8 cellular contexts compared by ENCODE assay signal in the genomic region with DNA sequence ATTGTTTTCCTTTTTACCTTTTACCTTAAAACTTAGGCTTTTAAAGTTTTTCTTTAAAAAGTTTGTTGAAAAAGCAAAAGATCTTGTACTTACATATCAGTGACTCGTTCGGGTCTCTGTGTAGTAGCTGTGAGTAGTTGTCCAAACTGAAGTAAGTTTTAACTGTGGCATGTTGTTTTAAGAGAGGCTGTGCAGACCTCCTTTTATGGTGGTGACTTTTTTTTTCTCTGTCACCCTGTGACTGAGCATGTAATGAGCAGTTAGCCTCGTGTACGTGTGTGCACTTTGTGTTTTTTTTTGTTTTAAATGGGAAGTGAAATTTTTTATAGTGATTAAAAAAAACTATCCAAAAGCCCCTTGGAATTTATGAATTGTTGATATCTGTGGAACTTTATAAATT. TPM values are rescaled to one million over a fixed set of nuclear protein-coding genes. Genes with fewer than 3 reads are reported as not detected.
DNase-seq lines count a peak whose midpoint lies in the region; ATAC-seq and TF ChIP-seq lines count a peak whose summit lies in the region.

A gene with protein sequence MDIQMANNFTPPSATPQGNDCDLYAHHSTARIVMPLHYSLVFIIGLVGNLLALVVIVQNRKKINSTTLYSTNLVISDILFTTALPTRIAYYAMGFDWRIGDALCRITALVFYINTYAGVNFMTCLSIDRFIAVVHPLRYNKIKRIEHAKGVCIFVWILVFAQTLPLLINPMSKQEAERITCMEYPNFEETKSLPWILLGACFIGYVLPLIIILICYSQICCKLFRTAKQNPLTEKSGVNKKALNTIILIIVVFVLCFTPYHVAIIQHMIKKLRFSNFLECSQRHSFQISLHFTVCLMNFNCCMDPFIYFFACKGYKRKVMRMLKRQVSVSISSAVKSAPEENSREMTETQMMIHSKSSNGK (minus strand): TSS at position 153 of the 400 bp plus-strand sequence. CDS start 11,254 bp downstream, outside the sequence.

- TF ChIP-seq CTCF in omental fat pad (IDR thresholded peaks at IDR 0.05) = no peak

- no peaks in the 10 kb centered on the region for H3K27me3 ChIP-seq in MG63

- no peak within 1 kb of the TSS for H3K4me3 ChIP-seq in MG63

- no peaks in the 10 kb centered on the region; the same call in 1 of the 2 replicates for H3K36me3 ChIP-seq in MG63

- DNase-seq in NOMO-1 treated with DMSO at 0.1 percent for 48 hours (lab: John Stamatoyannopoulos, UW; ENCODE audit: unreplicated experiment) = peak; percentile 75
- DNase-seq in effector CD4-positive, alpha-beta T cell = peak; percentile 40
- no peak for DNase-seq in omental fat pad (ENCODE audit: low spot score)
- DNase-seq in MG63 = no peak
- DNase-seq in posterior cingulate gyrus = no peak
- DNase-seq in activated CD4-positive, CD25-positive, alpha-beta regulatory T cell treated with anti-CD3 and anti-CD28 coated beads, Interleukin-2, amount 50 U/mL, for 72 hours = no peak

- ATAC-seq in GM18867 (IDR thresholded peaks at IDR 0.05; ENCODE audit: unreplicated experiment) = peak; percentile 76
- peak; percentile 46 for ATAC-seq in HG02610 (IDR thresholded peaks at IDR 0.05; ENCODE audit: unreplicated experiment)
- no peak for ATAC-seq in omental fat pad (ENCODE audit: low FRiP score)

- no peaks in the 10 kb centered on the region for H3K9me3 ChIP-seq in MG63

- intact Hi-C loops in posterior cingulate gyrus (cut with DNase I) = no loop called here

RNA-seq across cellular contexts. Expression of the gene that starts here (rescaled TPM):
- 10 to 100 TPM; 17.2 to 73.5 (median 42.7) TPM for total RNA-seq in omental fat pad
- total RNA-seq in MG63 (2014; rRNA removed; shearing (Covaris generic); ENCODE audit: low replicate concordance) = not detected in 2 replicates

Comparison
In these comparisons a context has a peak if more than half of its experiments do, and no peak if none do; other contexts are left out.
1. RNA of the gene that starts here (total RNA-seq): 17.2 to 73.5 TPM in omental fat pad; not detected in MG63; every median in the first group is over 10 times any median in the second.
2. DNase-seq: peak in NOMO-1 treated with DMSO at 0.1 percent for 48 hours (single experiment) and effector CD4-positive, alpha-beta T cell (single experiment); none in omental fat pad (single experiment), MG63 (single experiment), posterior cingulate gyrus (0 of 10) and activated CD4-positive, CD25-positive, alpha-beta regulatory T cell treated with anti-CD3 and anti-CD28 coated beads, Interleukin-2, amount 50 U/mL, for 72 hours (single experiment).